1 cellular context compared by ENCODE assay signal in genomic region chr22:30580896-30581295, GRCh38.
A peak's percentile ranks its signal among the peaks of the same experiment; 100 is the strongest.
TF ChIP-seq lines count a peak whose summit lies in the region.

No MANE protein-coding gene starts in this region.

TF ChIP-seq in K562, 482 proteins besides CTCF, POLR2A, EP300 and RAD21:
- TF ChIP-seq GTF3C2 (IDR thresholded peaks at IDR 0.05; ENCODE audit: borderline replicate concordance, extremely low read depth, insufficient read length) (no peak), RBFOX2 (IDR thresholded peaks at IDR 0.05; ENCODE audit: low read depth, low read length) (peak; percentile 38; the same call in 1 of the 2 replicates)
